In the genomic region with DNA sequence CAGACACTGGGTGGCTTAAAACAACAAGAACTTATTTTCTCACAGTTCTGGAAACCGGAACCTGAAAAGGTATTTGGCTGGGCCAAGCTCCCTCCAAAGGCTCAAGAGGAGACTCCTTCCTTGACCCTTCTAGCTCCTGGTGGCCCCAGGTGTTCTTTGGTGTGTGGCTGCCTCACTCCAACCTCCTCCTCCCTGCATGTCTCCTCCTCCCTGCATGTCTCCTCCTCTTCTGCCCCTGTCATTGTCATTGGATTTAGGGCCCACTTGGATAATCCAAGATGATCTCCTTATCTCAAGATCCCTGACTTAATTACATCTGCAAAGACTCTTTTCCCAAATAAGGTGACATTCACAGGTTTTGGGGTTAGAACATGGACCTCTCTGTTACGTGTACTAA, we compare ENCODE assay signal across 25 cellular contexts.
DNase-seq lines count a peak whose midpoint lies in the region; ATAC-seq, FAIRE-seq and TF ChIP-seq lines count a peak whose summit lies in the region.
"Had no signal": no experiment of that assay in that cellular context is flagged by ENCODE, and none has a peak within 500 bp of the region (broad histone marks: within the 10 kb centered on the region; RNA-seq: fewer than 3 reads in every experiment).

No MANE protein-coding gene starts in this region.

- H3K4me2 ChIP-seq in H1 (ENCODE audit: insufficient read depth in 1 of 2, low read depth in 2 of 2, low read length in 2 of 2): no peak overlapping the region

- no peak overlapping the region for H2AFZ ChIP-seq in H1 (ENCODE audit: low read length)

- WGBS in heart left ventricle, 4 donors: 65 to 82% (median 79%) methylated on average over 2 of the region's 2 CpGs
- WGBS in H1 (ENCODE audit: extremely low coverage in 1 of 2, insufficient coverage in 1 of 2, insufficient read length in 1 of 2, insufficient replicate concordance in 2 of 2, low coverage in 1 of 2, low lambda C conversion rate in 2 of 2, missing lambda C conversion rate in 1 of 2), 2 experiments: 94% methylated on average over 2 of the region's 2 CpGs; no CpG with 5 or more reads in 1 of the 2 experiments

- no peaks in the 10 kb centered on the region for H3K79me1 ChIP-seq in H1 (ENCODE audit: low read depth, low read length)

- no peak for TF ChIP-seq EP300 in H1 (IDR thresholded peaks at IDR 0.05; ENCODE audit: borderline replicate concordance in 1 of 2, low read depth in 2 of 2, low read length in 2 of 2)

- H4K5ac ChIP-seq in H1 (ENCODE audit: insufficient read length, low read depth, low read length): no peak overlapping the region

- peak overlapping the region; percentile 95 for H2BK12ac ChIP-seq in H1 (ENCODE audit: low read depth, low read length)

- ATAC-seq in heart left ventricle: peak in 1 of 4 donors; percentile 7
- no peak for ATAC-seq in left cardiac atrium
- no peak for ATAC-seq in thoracic aorta (ENCODE audit: insufficient number of reproducible peaks, low FRiP score, low read depth)
- no peak for ATAC-seq in HG02798 (IDR thresholded peaks at IDR 0.05; ENCODE audit: poor library complexity, unreplicated experiment)
- ATAC-seq: foreskin keratinocyte; stimulated activated naive CD8-positive, alpha-beta T cell treated with anti-CD3 and anti-CD28 coated beads, Interleukin-15, Interleukin-2, amounts not matched to agents 100 U/mL and 50 U/mL, for 24 hours had no signal

- H3K4ac ChIP-seq in H1 (replicated peaks; ENCODE audit: insufficient read length, low read depth, low read length): no peak overlapping the region

- H4K20me1 ChIP-seq in H1 (replicated peaks in 1 of 2; ENCODE audit: control insufficient read depth in 1 of 2, insufficient read depth in 2 of 2, low read length in 2 of 2): no peaks in the 10 kb centered on the region

- H3K4me3 ChIP-seq in heart left ventricle (no peak overlapping the region), H1 (ENCODE audit: extremely low read depth in 1 of 4, insufficient read depth in 2 of 4, low read depth in 3 of 4, low read length in 4 of 4) (no peak overlapping the region), thoracic aorta (no peak overlapping the region)
- H3K4me3 ChIP-seq: lung, spleen had no signal

- H3K14ac ChIP-seq in H1 (ENCODE audit: insufficient read length): no peak overlapping the region

- H3K27me3 ChIP-seq in heart left ventricle: no peaks in the 10 kb centered on the region
- H3K27me3 ChIP-seq in H1 (replicated peaks in 1 of 4; ENCODE audit: control insufficient read depth in 3 of 4, extremely low read depth in 1 of 4, insufficient read depth in 3 of 4, low read length in 3 of 4): no peaks in the 10 kb centered on the region
- no peaks in the 10 kb centered on the region for H3K27me3 ChIP-seq in thoracic aorta (replicated peaks; ENCODE audit: insufficient read depth)

- H2BK20ac ChIP-seq in H1 (ENCODE audit: low read length): peak overlapping the region; percentile 80

- POLR2A ChIA-PET in H1 (lab: Charles Lee; ENCODE audit: partially characterized antibody): interaction anchor here (0.8 to 8.2 kb wide), 8 partner anchors 9 to 78 kb away, joined by 3 to 43 read pairs (median 6); no protein-coding TSS in a partner anchor

- no peak overlapping the region for H3K56ac ChIP-seq in H1 (replicated peaks; ENCODE audit: insufficient read length, low read depth, low read length)

- intact Hi-C loops in heart left ventricle (cut with DNase I) (loop anchor here in 3 of 10 donors (1.0 to 5.0 kb wide), 4 partner anchors 34 to 71 kb away; a partner anchor contains a TSS), left cardiac atrium (cut with DNase I) (no loop called here)

- H3K9ac ChIP-seq in H1 (replicated peaks in 1 of 4; ENCODE audit: extremely low read depth in 1 of 4, low read depth in 3 of 4, low read length in 3 of 4): no peak overlapping the region

- no peak overlapping the region for H4K8ac ChIP-seq in H1 (ENCODE audit: extremely low read depth, insufficient read depth, low read length)

- peak overlapping the region; percentile 95 for H2BK120ac ChIP-seq in H1 (replicated peaks; ENCODE audit: low read depth, low read length)

- peak overlapping the region; percentile 45 for H4K91ac ChIP-seq in H1 (replicated peaks; ENCODE audit: insufficient read length, low read length)

- H3K79me2 ChIP-seq in H1 (ENCODE audit: control insufficient read depth in 1 of 2, insufficient read depth in 2 of 2, low read length in 2 of 2): no peaks in the 10 kb centered on the region

- H3K9me3 ChIP-seq in heart left ventricle: no peaks in the 10 kb centered on the region
- no peaks in the 10 kb centered on the region for H3K9me3 ChIP-seq in H1 (ENCODE audit: insufficient read depth in 2 of 2, low read depth in 1 of 2, low read length in 1 of 2)
- H3K9me3 ChIP-seq in thoracic aorta: no peaks in the 10 kb centered on the region
- H3K9me3 ChIP-seq: neutrophil, spleen had no signal

- H3K18ac ChIP-seq in H1 (ENCODE audit: extremely low read depth, low read length): no peak overlapping the region; the same call in 1 of the 2 replicates

- FAIRE-seq in H1 (lab: Jason Lieb, UNC): no peak
- FAIRE-seq: RCC 7860 had no signal

- H2BK5ac ChIP-seq in H1 (ENCODE audit: low read depth, low read length): peak overlapping the region; percentile 13; the same call in 1 of the 2 replicates

- no peak for TF ChIP-seq RAD21 in H1 (IDR thresholded peaks at IDR 0.05 in 1 of 2, conservative IDR thresholded peaks at IDR 0.05 in 1 of 2; ENCODE audit: low read depth in 2 of 2, low read length in 2 of 2)

- H3K23ac ChIP-seq in H1 (ENCODE audit: insufficient read length): no peak overlapping the region

- CTCF ChIA-PET in H1 (lab: Charles Lee; ENCODE audit: partially characterized antibody): interaction anchor here (0.7 to 2.2 kb wide), 7 partner anchors 9 to 78 kb away, joined by 3 to 8 read pairs (median 4); no protein-coding TSS in a partner anchor

- H3K27ac ChIP-seq in heart left ventricle (peak overlapping the region; percentile 6 to 85 (median 72)), H1 (ENCODE audit: low read depth, low read length) (no peak overlapping the region), thoracic aorta (peak overlapping the region; percentile 30 to 33)
- H3K27ac ChIP-seq: foreskin keratinocyte, neutrophil, spleen had no signal

- peak overlapping the region; percentile 66 for H2AK5ac ChIP-seq in H1 (ENCODE audit: low read depth, low read length)

- H3K36me3 ChIP-seq in heart left ventricle (no peaks in the 10 kb centered on the region), H1 (ENCODE audit: control insufficient read depth in 2 of 4, insufficient read depth in 4 of 4, low read length in 3 of 4) (no peaks in the 10 kb centered on the region), thoracic aorta (no peaks in the 10 kb centered on the region)
- H3K36me3 ChIP-seq: neutrophil, spleen had no signal

- no peak overlapping the region; the same call in 1 of the 2 replicates for H2BK15ac ChIP-seq in H1 (ENCODE audit: low read length)

- TF ChIP-seq CTCF in heart left ventricle (IDR thresholded peaks at IDR 0.05) (no peak), H1 (IDR thresholded peaks at IDR 0.05; ENCODE audit: control extremely low read depth in 1 of 3, insufficient read depth in 1 of 3, low read depth in 1 of 3, low read length in 3 of 3) (no peak), thoracic aorta (IDR thresholded peaks at IDR 0.05) (no peak)

- H3K4me1 ChIP-seq in heart left ventricle (peaks cover 5 to 24% (median 18%) of the 10 kb centered on the region in 12 donors), H1 (replicated peaks in 1 of 4; ENCODE audit: control insufficient read depth in 3 of 4, insufficient read depth in 4 of 4, low read length in 3 of 4) (peaks cover 11 to 27% (median 21%) of the 10 kb centered on the region in 4 experiments), thoracic aorta (ENCODE audit: control insufficient read depth in 1 of 2, low read depth in 2 of 2) (peaks cover 3 to 15% of the 10 kb centered on the region in 2 donors)
- H3K4me1 ChIP-seq: foreskin keratinocyte had no signal

- TF ChIP-seq POLR2A in heart left ventricle (IDR thresholded peaks at IDR 0.05): no peak
- no peak for TF ChIP-seq POLR2A in H1 (IDR thresholded peaks at IDR 0.05; ENCODE audit: control extremely low read depth in 1 of 2, low read depth in 2 of 2, low read length in 2 of 2)

- DNase-seq in heart left ventricle (no peak), left cardiac atrium (no peak), NCI-H82 treated with DMSO at 0.1 percent for 48 hours (lab: John Stamatoyannopoulos, UW; ENCODE audit: unreplicated experiment) (peak; percentile 85), H1 (ENCODE audit: low read depth in 1 of 2, low spot score in 2 of 2) (no peak), thoracic aorta (ENCODE audit: low spot score) (no peak), GF-D8 (lab: John Stamatoyannopoulos, UW) (no peak), NOMO-1 treated with dmso at 0.1 percent for 144 hours (lab: John Stamatoyannopoulos, UW; ENCODE audit: unreplicated experiment) (no peak)
- DNase-seq: 8988T; activated CD4-positive, alpha-beta T cell treated with anti-CD3 and anti-CD28 coated beads for 4 hours; COR-L47; effector CD4-positive, alpha-beta T cell; foreskin keratinocyte; islet precursor cell; NCI-H1092; NCI-H1930; NCI-H345; NCI-H774; spleen; stimulated activated CD4-positive, alpha-beta T cell treated with anti-CD3 and anti-CD28 coated beads, Interleukin-4, amount 100 ng/mL, for 24 hours; stimulated activated naive CD8-positive, alpha-beta T cell treated with anti-CD3 and anti-CD28 coated beads, Interleukin-15, Interleukin-2, amounts not matched to agents 100 U/mL and 50 U/mL, for 24 hours; trophoblast cell had no signal

- peaks cover 5% of the 10 kb centered on the region for H3K23me2 ChIP-seq in H1 (ENCODE audit: low read depth, low read length)

TF ChIP-seq in H1, 55 proteins besides CTCF, POLR2A, EP300 and RAD21 (continues in another document):
- TF ChIP-seq, protein P1, sequence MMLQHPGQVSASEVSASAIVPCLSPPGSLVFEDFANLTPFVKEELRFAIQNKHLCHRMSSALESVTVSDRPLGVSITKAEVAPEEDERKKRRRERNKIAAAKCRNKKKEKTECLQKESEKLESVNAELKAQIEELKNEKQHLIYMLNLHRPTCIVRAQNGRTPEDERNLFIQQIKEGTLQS (IDR thresholded peaks at IDR 0.05; ENCODE audit: insufficient read depth, low read depth, low read length): no peak
- TF ChIP-seq TEAD4 (IDR thresholded peaks at IDR 0.05; ENCODE audit: low read depth, low read length): no peak
- TF ChIP-seq JUND (IDR thresholded peaks at IDR 0.05; ENCODE audit: low read length): no peak
- TF ChIP-seq POLR2AphosphoS5 (IDR thresholded peaks at IDR 0.05; ENCODE audit: low read depth, low read length): no peak
- no peak for TF ChIP-seq SIRT6 (IDR thresholded peaks at IDR 0.05; ENCODE audit: low read length)
- TF ChIP-seq POU5F1 (IDR thresholded peaks at IDR 0.05; ENCODE audit: low read depth, low read length): no peak
- no peak for TF ChIP-seq RFX5 (IDR thresholded peaks at IDR 0.05; ENCODE audit: borderline replicate concordance, low read depth, low read length)
- TF ChIP-seq CREB1 (IDR thresholded peaks at IDR 0.05): no peak
- no peak for TF ChIP-seq SP2 (IDR thresholded peaks at IDR 0.05; ENCODE audit: low read length)
- TF ChIP-seq EZH2 (IDR thresholded peaks at IDR 0.05; ENCODE audit: low read depth, low read length, severe bottlenecking): no peak
- TF ChIP-seq CHD2 (IDR thresholded peaks at IDR 0.05; ENCODE audit: low read length): no peak
- TF ChIP-seq KDM1A (IDR thresholded peaks at IDR 0.05; ENCODE audit: borderline replicate concordance, low read length): no peak
- no peak for TF ChIP-seq SIX5 (IDR thresholded peaks at IDR 0.05; ENCODE audit: low read depth, low read length)
